In genomic region chr17:49210158-49211029, GRCh38 we compare ENCODE assay signal across 8 cellular contexts. TPM values are rescaled to one million over a fixed set of nuclear protein-coding genes. Genes with fewer than 3 reads are reported as not detected.
DNase-seq lines count a peak whose midpoint lies in the region; TF ChIP-seq lines count a peak whose summit lies in the region.

A gene with protein sequence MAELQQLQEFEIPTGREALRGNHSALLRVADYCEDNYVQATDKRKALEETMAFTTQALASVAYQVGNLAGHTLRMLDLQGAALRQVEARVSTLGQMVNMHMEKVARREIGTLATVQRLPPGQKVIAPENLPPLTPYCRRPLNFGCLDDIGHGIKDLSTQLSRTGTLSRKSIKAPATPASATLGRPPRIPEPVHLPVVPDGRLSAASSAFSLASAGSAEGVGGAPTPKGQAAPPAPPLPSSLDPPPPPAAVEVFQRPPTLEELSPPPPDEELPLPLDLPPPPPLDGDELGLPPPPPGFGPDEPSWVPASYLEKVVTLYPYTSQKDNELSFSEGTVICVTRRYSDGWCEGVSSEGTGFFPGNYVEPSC (plus strand): TSS chr17:49210707. CDS start chr17:49210725, 18 bp downstream.
Gene GNGT2, minus strand, starts transcription at chr17:49210574. Its CDS starts 3,152 bp downstream, at chr17:49207422.

- no peaks in the 10 kb centered on the region for H3K27me3 ChIP-seq in H9 (ENCODE audit: insufficient read depth, low read length)
- no peaks in the 10 kb centered on the region for H3K27me3 ChIP-seq in iPS-20b (ENCODE audit: insufficient read depth, low read length)
- H3K27me3 ChIP-seq in mammary epithelial cell (ENCODE audit: insufficient read depth, low read length): no peaks in the 10 kb centered on the region

- no peaks in the 10 kb centered on the region for H4K20me1 ChIP-seq in H9 (ENCODE audit: control insufficient read depth, insufficient read depth, insufficient read length)
- H4K20me1 ChIP-seq in mammary epithelial cell (ENCODE audit: insufficient read depth, low read length): no peaks in the 10 kb centered on the region

- no peak within 1 kb of the TSS for H2BK120ac ChIP-seq in H9 (ENCODE audit: low read depth, low read length, poor library complexity, severe bottlenecking)

- H3K27ac ChIP-seq in H9 (ENCODE audit: insufficient read length, low read depth, low read length) (no peak within 1 kb of the TSS), iPS-20b (ENCODE audit: low read length) (no peak within 1 kb of the TSS), mammary epithelial cell (ENCODE audit: insufficient read depth, low read depth, low read length) (no peak within 1 kb of the TSS)

- CTCF ChIA-PET in mammary epithelial cell (lab: Charles Lee; ENCODE audit: low non-redundant PET): no interaction called here

- no peak within 1 kb of the TSS for H4K8ac ChIP-seq in H9 (replicated peaks; ENCODE audit: insufficient read length, low read depth, low read length)

- H2AFZ ChIP-seq in H9 (ENCODE audit: low read length) (no peak within 1 kb of the TSS), mammary epithelial cell (ENCODE audit: low read depth, low read length) (no peak within 1 kb of the TSS)

- intact Hi-C loops in mammary epithelial cell (cut with micrococcal nuclease): no loop called here

- H3K56ac ChIP-seq in H9 (ENCODE audit: insufficient read length, low read depth, low read length): no peak within 1 kb of the TSS

- H2AK5ac ChIP-seq in H9 (ENCODE audit: insufficient read length, low read length): no peak within 1 kb of the TSS

- H3K79me2 ChIP-seq in H9 (ENCODE audit: insufficient read depth, low read length) (no peaks in the 10 kb centered on the region), mammary epithelial cell (ENCODE audit: insufficient read depth, low read length) (no peaks in the 10 kb centered on the region)

- H2BK5ac ChIP-seq in H9 (ENCODE audit: insufficient read length, low read length): no peak within 1 kb of the TSS

- in situ Hi-C loops in mammary epithelial cell (cut with MboI; ENCODE audit: low sequenced_read_pairs in 2 of 2): no loop called here

- H3K4me3 Mint-ChIP-seq in H9: peak within 1 kb of the TSS; percentile 38 to 58; a peak in 3 of 5 replicates

- no peak within 1 kb of the TSS for H2BK20ac ChIP-seq in H9 (ENCODE audit: low read depth, low read length, poor library complexity, severe bottlenecking)

- H3K14ac ChIP-seq in H9 (ENCODE audit: insufficient read depth, low read length): no peak within 1 kb of the TSS; the same call in 1 of the 2 replicates

- H3K4me3 ChIP-seq in GM12875 (ENCODE audit: low read depth, low read length): peak within 1 kb of the TSS; percentile 87
- H3K4me3 ChIP-seq in iPS-20b (ENCODE audit: low read length): peak within 1 kb of the TSS; percentile 32; the same call in 1 of the 2 replicates
- no peak within 1 kb of the TSS for H3K4me3 ChIP-seq in mammary epithelial cell (replicated peaks in 1 of 3; ENCODE audit: insufficient read depth in 1 of 3, low read depth in 2 of 3, low read length in 3 of 3)

- no peak within 1 kb of the TSS for H2BK12ac ChIP-seq in H9 (ENCODE audit: insufficient read length, low read depth, low read length)

- H4K5ac ChIP-seq in H9 (ENCODE audit: insufficient read length, low read depth, low read length): no peak within 1 kb of the TSS

- no peak within 1 kb of the TSS for H2BK15ac ChIP-seq in H9 (ENCODE audit: low read depth, low read length)

- BruUV-seq in mammary epithelial cell (replicated peaks; lab: Mats Ljungman, UMichigan): no TSS peak

- H4K91ac ChIP-seq in H9 (ENCODE audit: insufficient read length, low read depth, low read length): peak within 1 kb of the TSS; percentile 45

- no peaks in the 10 kb centered on the region for H3K9me3 Mint-ChIP-seq in H9

- H3T11ph ChIP-seq in H9 (ENCODE audit: low read length): no peak within 1 kb of the TSS

- H3K4me1 ChIP-seq in H9 (ENCODE audit: insufficient read depth, low read length): peaks cover 4% of the 10 kb centered on the region; the same call in 1 of the 2 replicates
- H3K4me1 ChIP-seq in iPS-20b (ENCODE audit: insufficient read depth, low read length): peaks cover 20% of the 10 kb centered on the region
- no peaks in the 10 kb centered on the region for H3K4me1 ChIP-seq in mammary epithelial cell (ENCODE audit: insufficient read depth, low read length)

- no peaks in the 10 kb centered on the region; a peak in 1 of 7 replicates for H3K36me3 Mint-ChIP-seq in H9 (ENCODE audit: insufficient read depth in 1 of 3, low read depth in 3 of 3)

- H3K4me1 Mint-ChIP-seq in H9: peaks cover 32 to 37% of the 10 kb centered on the region in 2 experiments

- H3K27ac Mint-ChIP-seq in H9: peak within 1 kb of the TSS in 1 of 3 experiments; percentile 79; a peak in 2 of 7 replicates

- H3K27me3 Mint-ChIP-seq in H9 (ENCODE audit: low read depth): peaks cover 15% of the 10 kb centered on the region

- no peak within 1 kb of the TSS for H3K18ac ChIP-seq in H9 (ENCODE audit: insufficient read length, low read depth, low read length)

- H3K23me2 ChIP-seq in H9 (ENCODE audit: insufficient read length, low read depth, low read length, poor library complexity, severe bottlenecking): no peaks in the 10 kb centered on the region

- DNase-seq in H9: peak; percentile 74
- DNase-seq in NOMO-1 treated with DMSO at 0.1 percent for 48 hours (lab: John Stamatoyannopoulos, UW; ENCODE audit: unreplicated experiment): peak; percentile 52
- DNase-seq in activated effector memory CD4-positive, alpha-beta T cell treated with anti-CD3 and anti-CD28 coated beads, Interleukin-2, amount 50 U/mL, for 16 hours: peak; percentile 85
- peak; percentile 46 for DNase-seq in stimulated activated CD4-positive, alpha-beta T cell treated with anti-CD3 and anti-CD28 coated beads, Interleukin-2, amount 100 ng/mL, for 4 hours (ENCODE audit: low read depth)
- no peak for DNase-seq in HK-2 (ENCODE audit: unreplicated experiment)
- no peak for DNase-seq in mammary epithelial cell

- H3K9ac ChIP-seq in H9 (ENCODE audit: extremely low read depth, insufficient read length, low read length) (no peak within 1 kb of the TSS), iPS-20b (ENCODE audit: low read depth, low read length) (peak within 1 kb of the TSS; percentile 27; the same call in 1 of the 2 replicates), mammary epithelial cell (ENCODE audit: insufficient read depth, low read length) (no peak within 1 kb of the TSS)

- H3K4me2 ChIP-seq in H9 (ENCODE audit: insufficient read depth, insufficient read length, low read length): peak within 1 kb of the TSS; percentile 2
- no peak within 1 kb of the TSS for H3K4me2 ChIP-seq in mammary epithelial cell (ENCODE audit: insufficient read depth, low read depth, low read length)

- no peak within 1 kb of the TSS for H3K4ac ChIP-seq in H9 (ENCODE audit: low read depth, low read length)

- H3K9me3 ChIP-seq in H9 (ENCODE audit: control insufficient read depth, low read depth, low read length) (no peaks in the 10 kb centered on the region), iPS-20b (ENCODE audit: insufficient read depth, low read depth, low read length) (no peaks in the 10 kb centered on the region), mammary epithelial cell (replicated peaks; ENCODE audit: insufficient read depth, low read length) (no peaks in the 10 kb centered on the region)

- H3K23ac ChIP-seq in H9 (ENCODE audit: insufficient read length, low read depth, low read length): no peak within 1 kb of the TSS

- H3K36me3 ChIP-seq in iPS-20b (ENCODE audit: insufficient read depth, low read depth, low read length) (no peaks in the 10 kb centered on the region), mammary epithelial cell (ENCODE audit: insufficient read depth, low read length) (no peaks in the 10 kb centered on the region)

- H3K79me1 ChIP-seq in H9 (ENCODE audit: insufficient read depth, low read depth, low read length, poor library complexity, severe bottlenecking): no peaks in the 10 kb centered on the region

- dilution Hi-C loops in mammary epithelial cell (cut with HindIII; ENCODE audit: low sequenced_read_pairs): no loop called here

- TF ChIP-seq CTCF in GM12875 (IDR thresholded peaks at IDR 0.05; ENCODE audit: borderline replicate concordance, insufficient read depth, low read depth, low read length) (no peak), H9 (conservative IDR thresholded peaks at IDR 0.05) (no peak), mammary epithelial cell (conservative IDR thresholded peaks at IDR 0.05 in 1 of 2, IDR thresholded peaks at IDR 0.05 in 1 of 2; ENCODE audit: extremely low read depth in 1 of 2, insufficient read depth in 1 of 2, low read depth in 1 of 2, low read length in 2 of 2) (no peak)

- WGBS in H9 (ENCODE audit: extremely low coverage, insufficient read length, low lambda C conversion rate): no CpG with 5 or more reads among the region's 22 CpGs
- WGBS in mammary epithelial cell (ENCODE audit: low coverage, missing lambda C conversion rate): 74% methylated on average over 9 of the region's 22 CpGs

RNA-seq across cellular contexts. Expression of the first gene that starts in this region (rescaled TPM):
- 2.1 and 2.4 TPM in 2 replicates for total RNA-seq in H9 (2021)
- not detected for total RNA-seq in mammary epithelial cell
- not detected for polyA plus RNA-seq in mammary epithelial cell
- not detected for polyA minus RNA-seq in mammary epithelial cell

RNA-seq across cellular contexts. Expression of gene GNGT2, which starts in this region (rescaled TPM):
- 0.42 and 1.1 TPM in 2 replicates for total RNA-seq in H9 (2021)
- total RNA-seq in mammary epithelial cell: not detected
- not detected for polyA plus RNA-seq in mammary epithelial cell
- not detected for polyA minus RNA-seq in mammary epithelial cell

Comparison
In these comparisons a context has a peak if more than half of its experiments do, and no peak if none do; other contexts are left out.
1. H3K4me3 ChIP-seq: peak in GM12875 (single experiment) and iPS-20b (single experiment); none in mammary epithelial cell (0 of 3).
2. DNase-seq: peak in H9 (single experiment), NOMO-1 treated with DMSO at 0.1 percent for 48 hours (single experiment), activated effector memory CD4-positive, alpha-beta T cell treated with anti-CD3 and anti-CD28 coated beads, Interleukin-2, amount 50 U/mL, for 16 hours (single experiment) and stimulated activated CD4-positive, alpha-beta T cell treated with anti-CD3 and anti-CD28 coated beads, Interleukin-2, amount 100 ng/mL, for 4 hours (single experiment); none in HK-2 (single experiment) and mammary epithelial cell (single experiment).